In genomic region chrX:115018040-115018647, GRCh38 we compare ENCODE assay signal across 12 cellular contexts. TPM values are rescaled to one million over a fixed set of nuclear protein-coding genes. Genes with fewer than 3 reads are reported as not detected.
DNase-seq lines count a peak whose midpoint lies in the region; ATAC-seq and TF ChIP-seq lines count a peak whose summit lies in the region.
"Had no signal": no experiment of that assay in that cellular context is flagged by ENCODE, and none has a peak within 500 bp of the region (broad histone marks: within the 10 kb centered on the region; RNA-seq: fewer than 3 reads in every experiment).

No MANE protein-coding gene starts in this region.

- ATAC-seq in right lobe of liver: no peak
- no peak for ATAC-seq in left lobe of liver
- ATAC-seq: effector memory CD8-positive, alpha-beta T cell had no signal

- H3K27me3 ChIP-seq in KMS-11 (ENCODE audit: insufficient read depth, low read depth) (no peaks in the 10 kb centered on the region), ascending aorta (no peaks in the 10 kb centered on the region), right lobe of liver (peaks cover 0 to 5% of the 10 kb centered on the region in 2 donors), prostate gland (replicated peaks; ENCODE audit: insufficient read depth) (no peaks in the 10 kb centered on the region)
- H3K27me3 ChIP-seq: ovary, SJCRH30 had no signal

- H3K9me3 ChIP-seq in ascending aorta (no peaks in the 10 kb centered on the region), right lobe of liver (no peaks in the 10 kb centered on the region), prostate gland (no peaks in the 10 kb centered on the region)
- H3K9me3 ChIP-seq: ovary, SJCRH30, thoracic aorta had no signal

- H3K4me2 ChIP-seq in KMS-11: no peak overlapping the region

- H3K4me1 ChIP-seq in KMS-11 (ENCODE audit: low read depth, poor library complexity, severe bottlenecking): no peaks in the 10 kb centered on the region
- H3K4me1 ChIP-seq in ascending aorta: no peaks in the 10 kb centered on the region
- no peaks in the 10 kb centered on the region for H3K4me1 ChIP-seq in right lobe of liver
- H3K4me1 ChIP-seq in prostate gland (replicated peaks): no peaks in the 10 kb centered on the region

- H3K4me3 ChIP-seq in KMS-11 (IDR thresholded peaks at IDR 0.05; ENCODE audit: insufficient read depth, low read depth, low read length) (no peak overlapping the region), ascending aorta (no peak overlapping the region), right lobe of liver (no peak overlapping the region), prostate gland (no peak overlapping the region)
- H3K4me3 ChIP-seq: ovary, SJCRH30 had no signal

- H3K9ac ChIP-seq in KMS-11: no peak overlapping the region

- H2AFZ ChIP-seq in KMS-11 (ENCODE audit: low read depth): no peak overlapping the region

- TF ChIP-seq CTCF in KMS-11 (conservative IDR thresholded peaks at IDR 0.05; ENCODE audit: low read depth, low read length): peak; percentile 22; the same call in 1 of the 2 replicates
- TF ChIP-seq CTCF in ascending aorta (IDR thresholded peaks at IDR 0.05): peak in 2 of 3 experiments; percentile 18 to 23
- peak; percentile 23 to 51 (median 41) for TF ChIP-seq CTCF in right lobe of liver (IDR thresholded peaks at IDR 0.05)
- TF ChIP-seq CTCF in prostate gland (IDR thresholded peaks at IDR 0.05): peak in 1 of 4 experiments; percentile 15

- H3K27ac ChIP-seq in KMS-11: no peak overlapping the region
- H3K27ac ChIP-seq in ascending aorta: no peak overlapping the region
- H3K27ac ChIP-seq in right lobe of liver: no peak overlapping the region
- H3K27ac ChIP-seq in prostate gland: no peak overlapping the region
- H3K27ac ChIP-seq: ovary, SJCRH30, thoracic aorta had no signal

- H3K36me3 ChIP-seq in KMS-11 (ENCODE audit: insufficient read depth): no peaks in the 10 kb centered on the region
- H3K36me3 ChIP-seq in ascending aorta: no peaks in the 10 kb centered on the region
- H3K36me3 ChIP-seq in right lobe of liver: no peaks in the 10 kb centered on the region
- no peaks in the 10 kb centered on the region for H3K36me3 ChIP-seq in prostate gland
- H3K36me3 ChIP-seq: ovary, SJCRH30, thoracic aorta had no signal

- H3K79me2 ChIP-seq in KMS-11 (ENCODE audit: insufficient read depth, low read depth): no peaks in the 10 kb centered on the region

- WGBS in right lobe of liver (ENCODE audit: insufficient coverage, low coverage, low lambda C conversion rate, missing lambda C conversion rate): 28% methylated on average over 6 of the region's 6 CpGs
- 71% methylated on average over 6 of the region's 6 CpGs for WGBS in prostate gland

- no peaks in the 10 kb centered on the region for H4K20me1 ChIP-seq in KMS-11 (ENCODE audit: insufficient read depth)

- intact Hi-C loops in ascending aorta (cut with DNase I) (no loop called here), right lobe of liver (cut with DNase I) (no loop called here), prostate gland (cut with DNase I) (no loop called here)

- peak; percentile 8 for DNase-seq in Daoy (ENCODE audit: low read depth)
- DNase-seq in ascending aorta (ENCODE audit: low spot score in 2 of 2): no peak
- no peak for DNase-seq in right lobe of liver
- no peak for DNase-seq in COR-L47 (lab: John Stamatoyannopoulos, UW)
- no peak for DNase-seq in left lobe of liver (ENCODE audit: low spot score)
- no peak for DNase-seq in prostate gland (ENCODE audit: low spot score)
- no peak for DNase-seq in NCI-H2171 treated with DMSO at 0.1 percent for 48 hours (lab: John Stamatoyannopoulos, UW)
- DNase-seq: effector memory CD8-positive, alpha-beta T cell; ovary had no signal

- TF ChIP-seq POLR2A in right lobe of liver (IDR thresholded peaks at IDR 0.05) (no peak), prostate gland (IDR thresholded peaks at IDR 0.05) (no peak)

RNA-seq across cellular contexts. Expression of gene IL13RA2, which starts 0.7 kb away (rescaled TPM):
- 70.3 and 79.4 TPM in 2 replicates for total RNA-seq in Daoy (2014; rRNA removed; shearing (Covaris generic))
- 2.6 TPM for total RNA-seq in ascending aorta
- total RNA-seq in right lobe of liver: 1 to 10 TPM in 5 of 6 experiments, under 1 TPM in 1; 0.57 to 6.8 (median 2.2) TPM
- 0.88 TPM for total RNA-seq in left lobe of liver
- total RNA-seq in prostate gland: 1 to 10 TPM; 3.4 to 5.2 TPM
- total RNA-seq: ovary, SJCRH30 had no signal
